ENCODE assay signal across 17 cellular contexts in the genomic region with DNA sequence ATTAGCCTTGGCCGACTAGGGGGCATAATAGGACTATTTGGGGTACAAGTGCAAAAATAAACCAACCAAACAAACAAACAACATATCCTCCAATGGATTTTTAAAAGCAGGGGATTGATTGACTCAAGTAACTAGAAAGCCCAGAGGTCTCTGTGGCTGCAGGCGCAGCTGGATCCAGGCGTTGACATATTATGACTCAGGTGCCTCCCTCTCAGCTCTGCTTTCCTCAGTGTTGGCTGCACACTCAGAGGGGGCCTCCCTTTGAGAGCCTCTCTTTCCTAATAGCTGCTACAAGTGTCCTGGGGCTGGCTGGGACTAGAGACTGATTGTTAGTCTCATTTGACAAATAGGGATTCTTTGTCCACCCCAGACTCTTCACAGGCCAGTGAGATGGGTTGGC.
"Had no signal": no experiment of that assay in that cellular context is flagged by ENCODE, and none has a peak within 500 bp of the region (broad histone marks: within the 10 kb centered on the region; RNA-seq: fewer than 3 reads in every experiment).

No MANE protein-coding gene starts in this region.

- H3K36me3 Mint-ChIP-seq: activated naive CD4-positive, alpha-beta T cell treated with anti-CD3 and anti-CD28 coated beads, Interleukin-2, amount 50 U/mL, for 72 hours; naive thymus-derived CD8-positive, alpha-beta T cell had no signal

- H3K27ac ChIP-seq: cardiac muscle cell, foreskin keratinocyte, lower lobe of right lung, thoracic aorta, upper lobe of left lung had no signal

- H3K27ac Mint-ChIP-seq: activated T-cell treated with anti-CD3 and anti-CD28 coated beads, Interleukin-2, amount 50 U/mL, for 72 hours; naive thymus-derived CD8-positive, alpha-beta T cell; stimulated activated naive CD8-positive, alpha-beta T cell treated with anti-CD3 and anti-CD28 coated beads, Interleukin-15, Interleukin-2, amounts not matched to agents 100 ng/mL and 50 ng/mL, for 24 hours had no signal

- H3K36me3 ChIP-seq: cardiac muscle cell, lower lobe of right lung, thoracic aorta, upper lobe of left lung had no signal

- FAIRE-seq: islet of Langerhans had no signal

- DNase-seq: activated CD4-positive, alpha-beta T cell treated with anti-CD3 and anti-CD28 coated beads, Interleukin-2, amount 50 U/mL, for 4 hours; activated CD4-positive, CD25-positive, alpha-beta regulatory T cell treated with anti-CD3 and anti-CD28 coated beads, Interleukin-2, amount 50 U/mL, for 72 hours; activated effector memory CD4-positive, alpha-beta T cell treated with anti-CD3 and anti-CD28 coated beads, Interleukin-2, amount 50 U/mL, for 16 hours; activated T-cell treated with anti-CD3 and anti-CD28 coated beads, Interleukin-2, amount 50 U/mL, for 72 hours; foreskin keratinocyte; glutamatergic neuron; hippocampal formation; lower lobe of right lung; naive thymus-derived CD8-positive, alpha-beta T cell; stimulated activated CD4-positive, alpha-beta T cell treated with anti-CD3 and anti-CD28 coated beads, Interleukin-2, amount 100 ng/mL, for 24 hours; T1000; upper lobe of left lung had no signal

- ATAC-seq: activated naive CD4-positive, alpha-beta T cell treated with anti-CD3 and anti-CD28 coated beads, Interleukin-2, amount 50 U/mL, for 72 hours; activated T-cell treated with anti-CD3 and anti-CD28 coated beads, Interleukin-2, amount 50 U/mL, for 72 hours; foreskin keratinocyte; lower lobe of right lung; naive thymus-derived CD8-positive, alpha-beta T cell had no signal

- H3K4me3 ChIP-seq: cardiac muscle cell, lower lobe of right lung, thoracic aorta, upper lobe of left lung had no signal

- H3K9me3 Mint-ChIP-seq: activated naive CD4-positive, alpha-beta T cell treated with anti-CD3 and anti-CD28 coated beads, Interleukin-2, amount 50 U/mL, for 72 hours; activated T-cell treated with anti-CD3 and anti-CD28 coated beads, Interleukin-2, amount 50 U/mL, for 72 hours; naive thymus-derived CD8-positive, alpha-beta T cell; stimulated activated naive CD8-positive, alpha-beta T cell treated with anti-CD3 and anti-CD28 coated beads, Interleukin-15, Interleukin-2, amounts not matched to agents 100 ng/mL and 50 ng/mL, for 24 hours had no signal

- H3K9me3 ChIP-seq: lower lobe of right lung, thoracic aorta, upper lobe of left lung had no signal

- H3K4me3 Mint-ChIP-seq: activated T-cell treated with anti-CD3 and anti-CD28 coated beads, Interleukin-2, amount 50 U/mL, for 72 hours; naive thymus-derived CD8-positive, alpha-beta T cell; stimulated activated naive CD8-positive, alpha-beta T cell treated with anti-CD3 and anti-CD28 coated beads, Interleukin-15, Interleukin-2, amounts not matched to agents 100 ng/mL and 50 ng/mL, for 24 hours had no signal

- H3K27me3 ChIP-seq: cardiac muscle cell, foreskin keratinocyte, upper lobe of left lung had no signal
